2 cellular contexts compared by ENCODE assay signal in the genomic region with DNA sequence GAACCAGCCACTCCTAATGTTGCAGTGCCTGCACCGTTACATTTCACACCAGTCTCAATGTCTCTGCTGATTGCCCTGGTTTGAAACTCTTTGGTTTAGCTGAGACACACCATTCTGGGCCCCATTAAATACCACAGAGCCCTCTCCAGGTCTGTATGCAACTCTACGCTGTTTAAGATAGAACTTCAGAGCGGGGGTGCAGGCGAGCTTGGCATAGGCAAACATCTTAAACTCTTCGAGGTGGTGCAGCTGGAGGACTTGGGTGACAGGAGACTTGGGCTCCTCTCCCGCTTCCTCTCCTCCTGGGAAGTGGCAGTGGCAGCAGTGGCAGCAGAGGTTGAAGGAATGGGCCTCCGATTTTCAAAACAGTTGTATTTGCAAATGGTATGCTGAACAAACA.
TF ChIP-seq lines count a peak whose summit lies in the region.

No MANE protein-coding gene starts in this region.

TF ChIP-seq in HepG2, 621 proteins besides CTCF, POLR2A, EP300 and RAD21:
- TF ChIP-seq ZNF282 (IDR thresholded peaks at IDR 0.05; ENCODE audit: partially characterized antibody), result no peak
- TF ChIP-seq, protein P1, sequence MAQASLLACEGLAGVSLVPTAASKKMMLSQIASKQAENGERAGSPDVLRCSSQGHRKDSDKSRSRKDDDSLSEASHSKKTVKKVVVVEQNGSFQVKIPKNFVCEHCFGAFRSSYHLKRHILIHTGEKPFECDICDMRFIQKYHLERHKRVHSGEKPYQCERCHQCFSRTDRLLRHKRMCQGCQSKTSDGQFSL (CRISPR knock-in tag; IDR thresholded peaks at IDR 0.05), result peak; percentile 64; the same call in 1 of the 2 replicates
- TF ChIP-seq MEIS1 (CRISPR knock-in tag; IDR thresholded peaks at IDR 0.05; ENCODE audit: borderline replicate concordance), result 0 out of 2 replicates have a peak, but pooled peaks have one; percentile 15
TF ChIP-seq in HepG2: peak in this region for 2.

TF ChIP-seq in K562, 482 proteins besides CTCF, POLR2A, EP300 and RAD21:
- TF ChIP-seq KLF16 (IDR thresholded peaks at IDR 0.05) (no peak), KAT2B (IDR thresholded peaks at IDR 0.05; ENCODE audit: low read depth, low read length) (no peak), TFAM (CRISPR knock-in tag; conservative IDR thresholded peaks at IDR 0.05) (no peak), ILK (tag; IDR thresholded peaks at IDR 0.05; ENCODE audit: borderline replicate concordance, low read depth) (no peak), PCBP1 (IDR thresholded peaks at IDR 0.05; ENCODE audit: low read depth, low read length, poor library complexity, severe bottlenecking) (no peak), BRF1 (IDR thresholded peaks at IDR 0.05; ENCODE audit: borderline replicate concordance, extremely low read depth, insufficient read length) (no peak), GATAD2A (IDR thresholded peaks at IDR 0.05) (no peak), NCOA4 (IDR thresholded peaks at IDR 0.05; ENCODE audit: partially characterized antibody) (no peak), COPS2 (conservative IDR thresholded peaks at IDR 0.05) (no peak), BACH1 (tag; IDR thresholded peaks at IDR 0.05) (no peak), ZNF77 (CRISPR knock-in tag; IDR thresholded peaks at IDR 0.05) (no peak), ZFP30 (CRISPR knock-in tag; IDR thresholded peaks at IDR 0.05; ENCODE audit: borderline replicate concordance) (no peak)
- TF ChIP-seq, protein P2, sequence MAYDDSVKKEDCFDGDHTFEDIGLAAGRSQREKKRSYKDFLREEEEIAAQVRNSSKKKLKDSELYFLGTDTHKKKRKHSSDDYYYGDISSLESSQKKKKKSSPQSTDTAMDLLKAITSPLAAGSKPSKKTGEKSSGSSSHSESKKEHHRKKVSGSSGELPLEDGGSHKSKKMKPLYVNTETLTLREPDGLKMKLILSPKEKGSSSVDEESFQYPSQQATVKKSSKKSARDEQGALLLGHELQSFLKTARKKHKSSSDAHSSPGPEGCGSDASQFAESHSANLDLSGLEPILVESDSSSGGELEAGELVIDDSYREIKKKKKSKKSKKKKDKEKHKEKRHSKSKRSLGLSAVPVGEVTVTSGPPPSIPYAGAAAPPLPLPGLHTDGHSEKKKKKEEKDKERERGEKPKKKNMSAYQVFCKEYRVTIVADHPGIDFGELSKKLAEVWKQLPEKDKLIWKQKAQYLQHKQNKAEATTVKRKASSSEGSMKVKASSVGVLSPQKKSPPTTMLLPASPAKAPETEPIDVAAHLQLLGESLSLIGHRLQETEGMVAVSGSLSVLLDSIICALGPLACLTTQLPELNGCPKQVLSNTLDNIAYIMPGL (CRISPR knock-in tag; IDR thresholded peaks at IDR 0.05), result no peak
- TF ChIP-seq, protein P3, sequence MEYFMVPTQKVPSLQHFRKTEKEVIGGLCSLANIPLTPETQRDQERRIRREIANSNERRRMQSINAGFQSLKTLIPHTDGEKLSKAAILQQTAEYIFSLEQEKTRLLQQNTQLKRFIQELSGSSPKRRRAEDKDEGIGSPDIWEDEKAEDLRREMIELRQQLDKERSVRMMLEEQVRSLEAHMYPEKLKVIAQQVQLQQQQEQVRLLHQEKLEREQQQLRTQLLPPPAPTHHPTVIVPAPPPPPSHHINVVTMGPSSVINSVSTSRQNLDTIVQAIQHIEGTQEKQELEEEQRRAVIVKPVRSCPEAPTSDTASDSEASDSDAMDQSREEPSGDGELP (CRISPR knock-in tag; IDR thresholded peaks at IDR 0.05; ENCODE audit: borderline replicate concordance), result no peak
- TF ChIP-seq, protein P4, sequence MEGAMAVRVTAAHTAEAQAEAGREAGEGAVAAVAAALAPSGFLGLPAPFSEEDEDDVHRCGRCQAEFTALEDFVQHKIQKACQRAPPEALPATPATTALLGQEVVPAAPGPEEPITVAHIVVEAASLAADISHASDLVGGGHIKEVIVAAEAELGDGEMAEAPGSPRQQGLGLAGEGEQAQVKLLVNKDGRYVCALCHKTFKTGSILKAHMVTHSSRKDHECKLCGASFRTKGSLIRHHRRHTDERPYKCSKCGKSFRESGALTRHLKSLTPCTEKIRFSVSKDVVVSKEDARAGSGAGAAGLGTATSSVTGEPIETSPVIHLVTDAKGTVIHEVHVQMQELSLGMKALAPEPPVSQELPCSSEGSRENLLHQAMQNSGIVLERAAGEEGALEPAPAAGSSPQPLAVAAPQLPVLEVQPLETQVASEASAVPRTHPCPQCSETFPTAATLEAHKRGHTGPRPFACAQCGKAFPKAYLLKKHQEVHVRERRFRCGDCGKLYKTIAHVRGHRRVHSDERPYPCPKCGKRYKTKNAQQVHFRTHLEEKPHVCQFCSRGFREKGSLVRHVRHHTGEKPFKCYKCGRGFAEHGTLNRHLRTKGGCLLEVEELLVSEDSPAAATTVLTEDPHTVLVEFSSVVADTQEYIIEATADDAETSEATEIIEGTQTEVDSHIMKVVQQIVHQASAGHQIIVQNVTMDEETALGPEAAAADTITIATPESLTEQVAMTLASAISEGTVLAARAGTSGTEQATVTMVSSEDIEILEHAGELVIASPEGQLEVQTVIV (CRISPR knock-in tag; IDR thresholded peaks at IDR 0.05; ENCODE audit: borderline replicate concordance), result no peak
- TF ChIP-seq, protein P5, sequence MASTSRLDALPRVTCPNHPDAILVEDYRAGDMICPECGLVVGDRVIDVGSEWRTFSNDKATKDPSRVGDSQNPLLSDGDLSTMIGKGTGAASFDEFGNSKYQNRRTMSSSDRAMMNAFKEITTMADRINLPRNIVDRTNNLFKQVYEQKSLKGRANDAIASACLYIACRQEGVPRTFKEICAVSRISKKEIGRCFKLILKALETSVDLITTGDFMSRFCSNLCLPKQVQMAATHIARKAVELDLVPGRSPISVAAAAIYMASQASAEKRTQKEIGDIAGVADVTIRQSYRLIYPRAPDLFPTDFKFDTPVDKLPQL (IDR thresholded peaks at IDR 0.05; ENCODE audit: extremely low read depth, insufficient read length), result no peak
